ENCODE assay signal across 10 cellular contexts in the genomic region with DNA sequence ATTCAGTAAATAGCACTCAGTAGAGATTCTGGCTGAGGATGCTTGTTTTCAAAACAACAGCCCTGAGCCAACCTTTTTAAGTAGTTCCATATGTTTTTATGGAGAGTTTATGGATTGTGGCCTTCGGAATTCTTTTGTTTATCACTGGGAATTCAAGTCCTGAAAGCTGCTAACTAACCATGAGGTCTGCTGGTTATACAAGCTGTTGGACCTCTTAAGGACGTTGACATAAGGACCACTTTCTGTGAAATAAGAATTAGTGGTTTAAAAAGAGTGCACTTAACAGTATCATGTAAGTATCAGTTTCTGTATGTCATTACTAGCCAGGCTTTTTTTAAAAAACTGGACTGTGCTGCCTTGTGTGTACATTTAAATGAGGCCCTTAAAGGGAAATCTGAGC.
DNase-seq lines count a peak whose midpoint lies in the region; ATAC-seq and TF ChIP-seq lines count a peak whose summit lies in the region.
"Had no signal": no experiment of that assay in that cellular context is flagged by ENCODE, and none has a peak within 500 bp of the region (broad histone marks: within the 10 kb centered on the region; RNA-seq: fewer than 3 reads in every experiment).

No MANE protein-coding gene starts in this region.

- no peak overlapping the region for H3K4me3 ChIP-seq in transverse colon

- in situ Hi-C loops in transverse colon (cut with MboI; ENCODE audit: low pct_ligation_motif_present in 1 of 4, low pct_unique_long_range_greater_than_20kb in 1 of 4, low sequenced_read_pairs in 3 of 4), result no loop called here

- H3K4me1 Mint-ChIP-seq in HFFc6 (ENCODE audit: low read depth) (peaks cover 82% of the 10 kb centered on the region), neural crest cell (peaks cover 34% of the 10 kb centered on the region), type B pancreatic cell (ENCODE audit: unreplicated experiment) (peaks cover 28% of the 10 kb centered on the region)

- H3K36me3 Mint-ChIP-seq in HFFc6 (ENCODE audit: low read depth) (peaks cover 10% of the 10 kb centered on the region; the same call in 1 of the 2 replicates), neural crest cell (ENCODE audit: low read depth) (peaks cover 5% of the 10 kb centered on the region), type B pancreatic cell (peaks cover 3% of the 10 kb centered on the region)

- H3K27ac ChIP-seq in transverse colon, result peak overlapping the region in 2 of 4 donors; percentile 14 to 51

- intact Hi-C loops in transverse colon (cut with DNase I; ENCODE audit: low total_unique reads), result no loop called here

- no peak for TF ChIP-seq POLR2A in transverse colon (IDR thresholded peaks at IDR 0.05)

- H3K9me3 Mint-ChIP-seq in HFFc6, result peaks cover 4% of the 10 kb centered on the region; the same call in 1 of the 2 replicates
- H3K9me3 Mint-ChIP-seq in neural crest cell, result peaks cover 12% of the 10 kb centered on the region
- H3K9me3 Mint-ChIP-seq in type B pancreatic cell, result peaks cover 4% of the 10 kb centered on the region

- H3K4me3 Mint-ChIP-seq in HFFc6 (no peak overlapping the region), neural crest cell (no peak overlapping the region), type B pancreatic cell (no peak overlapping the region)

- no peaks in the 10 kb centered on the region for H3K9me3 ChIP-seq in transverse colon

- WGBS in transverse colon (ENCODE audit: low coverage in 1 of 2), 2 donors, result 50% methylated on average over 2 of the region's 2 CpGs

- TF ChIP-seq EP300 in transverse colon (IDR thresholded peaks at IDR 0.05; ENCODE audit: low read depth), result no peak

- H3K27me3 Mint-ChIP-seq in HFFc6 (ENCODE audit: insufficient read depth) (no peaks in the 10 kb centered on the region; the same call in 1 of the 2 replicates), neural crest cell (ENCODE audit: low read depth) (no peaks in the 10 kb centered on the region), type B pancreatic cell (no peaks in the 10 kb centered on the region)

- H3K27ac Mint-ChIP-seq in HFFc6, result peak overlapping the region; percentile 91
- peak overlapping the region; percentile 76 for H3K27ac Mint-ChIP-seq in neural crest cell (ENCODE audit: unreplicated experiment)
- H3K27ac Mint-ChIP-seq in type B pancreatic cell, result no peak overlapping the region

- no peaks in the 10 kb centered on the region for H3K27me3 ChIP-seq in transverse colon

- no peak for TF ChIP-seq CTCF in HFFc6 (IDR thresholded peaks at IDR 0.05)
- TF ChIP-seq CTCF in neural crest cell (conservative IDR thresholded peaks at IDR 0.05), result no peak
- no peak for TF ChIP-seq CTCF in type B pancreatic cell (conservative IDR thresholded peaks at IDR 0.05)
- no peak for TF ChIP-seq CTCF in transverse colon (IDR thresholded peaks at IDR 0.05)

- peaks cover 0 to 10% (median 6%) of the 10 kb centered on the region in 4 donors for H3K4me1 ChIP-seq in transverse colon

- no peaks in the 10 kb centered on the region for H3K36me3 ChIP-seq in transverse colon

- DNase-seq in HFFc6 (peak; percentile 70), NCI-H2029 (lab: John Stamatoyannopoulos, UW) (peak; percentile 44), neural crest cell (ENCODE audit: low read depth, low spot score) (no peak), amniotic stem cell (lab: John Stamatoyannopoulos, UW) (no peak), type B pancreatic cell (ENCODE audit: extremely low spot score, unreplicated experiment) (no peak), transverse colon (no peak), D341Med (ENCODE audit: low spot score) (no peak)
- DNase-seq: NCI-H748 treated with DMSO at 0.1 percent for 48 hours; stimulated activated CD4-positive, alpha-beta T cell treated with anti-CD3 and anti-CD28 coated beads, Interleukin-2, amount 100 ng/mL, for 48 hours had no signal

- ATAC-seq in GM18517 (IDR thresholded peaks at IDR 0.05; ENCODE audit: unreplicated experiment), result peak; percentile 63

Comparison
In these comparisons a context has a peak if more than half of its experiments do, and no peak if none do; other contexts are left out.
1. DNase-seq: peak in HFFc6 (single experiment) and NCI-H2029 (single experiment); none in neural crest cell (single experiment), amniotic stem cell (single experiment), type B pancreatic cell (single experiment), transverse colon (single experiment) and D341Med (single experiment).